32 cellular contexts compared by ENCODE assay signal in the genomic region with DNA sequence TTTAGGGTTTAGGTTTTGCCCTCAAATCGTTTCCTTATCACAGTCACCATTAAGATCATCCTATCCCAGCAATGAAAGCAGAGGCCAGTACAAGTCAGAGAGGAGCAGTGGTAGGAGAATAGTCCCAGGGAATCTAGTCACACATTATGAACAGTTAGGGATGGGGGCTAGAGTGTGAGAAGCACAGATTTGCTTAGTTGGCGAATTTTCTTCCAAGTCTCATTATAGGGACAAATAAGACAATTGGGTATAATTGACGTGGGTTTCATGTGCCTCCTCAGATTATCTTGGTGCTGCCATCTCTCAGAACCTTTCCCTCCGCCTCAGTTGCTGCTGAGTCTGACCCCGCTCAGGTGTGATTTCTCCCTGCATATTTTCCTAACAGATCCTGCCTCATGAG.
"Had no signal": no experiment of that assay in that cellular context is flagged by ENCODE, and none has a peak within 500 bp of the region (broad histone marks: within the 10 kb centered on the region; RNA-seq: fewer than 3 reads in every experiment).

No MANE protein-coding gene starts in this region.

- H3K4me3 ChIP-seq: ovary, psoas muscle, skin epidermis, smooth muscle cell, spleen, suprapubic skin, testis, tibial artery, transverse colon, upper lobe of right lung, uterus had no signal

- H3K27ac Mint-ChIP-seq: naive thymus-derived CD8-positive, alpha-beta T cell; natural killer cell treated with Interleukin-12 subunit alpha and Interleukin-12 subunit beta and Interleukin-15 and Interleukin-18, amount 100 ng/mL, for 72 hours; nephron progenitor cell; progenitor cell of endocrine pancreas; stimulated activated memory B cell treated with anti-CD40 and anti-IgM and Interleukin-4, amounts not matched to agents 10 μg/mL and 1 μg/mL and 100 μg/mL, for 72 hours; stimulated activated naive CD8-positive, alpha-beta T cell treated with anti-CD3 and anti-CD28 coated beads, Interleukin-15, amount 100 ng/mL, for 72 hours; type B pancreatic cell had no signal

- H3K36me3 ChIP-seq: ovary, spleen, suprapubic skin, tibial artery, transverse colon, upper lobe of right lung, uterus had no signal

- H3K9ac ChIP-seq: parathyroid adenoma had no signal

- H3K27me3 ChIP-seq: ovary, spleen, suprapubic skin, testis, tibial artery, transverse colon, upper lobe of right lung, uterus had no signal

- H2AFZ ChIP-seq: parathyroid adenoma had no signal

- H3K27me3 Mint-ChIP-seq: natural killer cell treated with Interleukin-12 subunit alpha and Interleukin-12 subunit beta and Interleukin-15 and Interleukin-18, amount 100 ng/mL, for 72 hours; progenitor cell of endocrine pancreas; stimulated activated memory B cell treated with anti-CD40 and anti-IgM and Interleukin-4, amounts not matched to agents 10 μg/mL and 1 μg/mL and 100 μg/mL, for 72 hours; stimulated activated naive CD8-positive, alpha-beta T cell treated with anti-CD3 and anti-CD28 coated beads, Interleukin-15, amount 100 ng/mL, for 72 hours; type B pancreatic cell had no signal

- H3K79me2 ChIP-seq: parathyroid adenoma had no signal

- ATAC-seq: naive thymus-derived CD8-positive, alpha-beta T cell; natural killer cell treated with Interleukin-12 subunit alpha and Interleukin-12 subunit beta and Interleukin-15 and Interleukin-18, amount 100 ng/mL, for 72 hours; psoas muscle; right cardiac atrium; sciatic nerve; stimulated activated memory B cell treated with anti-CD40 and anti-IgM and Interleukin-4, amounts not matched to agents 10 μg/mL and 1 μg/mL and 100 μg/mL, for 72 hours; stimulated activated naive CD8-positive, alpha-beta T cell treated with anti-CD3 and anti-CD28 coated beads, Interleukin-15, amount 100 ng/mL, for 72 hours; stimulated activated naive CD8-positive, alpha-beta T cell treated with anti-CD3 and anti-CD28 coated beads, Interleukin-15, Interleukin-2, amounts not matched to agents 100 U/mL and 50 U/mL, for 24 hours; upper lobe of right lung had no signal

- H3K9me3 Mint-ChIP-seq: nephron progenitor cell; stimulated activated memory B cell treated with anti-CD40 and anti-IgM and Interleukin-4, amounts not matched to agents 10 μg/mL and 1 μg/mL and 100 μg/mL, for 72 hours; type B pancreatic cell had no signal

- H3K9me3 ChIP-seq: ovary, psoas muscle, suprapubic skin, testis, tibial artery, transverse colon, upper lobe of right lung, uterus had no signal

- H3K36me3 Mint-ChIP-seq: naive thymus-derived CD8-positive, alpha-beta T cell; stimulated activated memory B cell treated with anti-CD40 and anti-IgM and Interleukin-4, amounts not matched to agents 10 μg/mL and 1 μg/mL and 100 μg/mL, for 72 hours; type B pancreatic cell had no signal

- H3K4me2 ChIP-seq: smooth muscle cell had no signal

- H3K27ac ChIP-seq: ovary, parathyroid adenoma, psoas muscle, skin epidermis, spleen, suprapubic skin, testis, tibial artery, transverse colon, upper lobe of right lung, uterus had no signal

- DNase-seq: naive thymus-derived CD8-positive, alpha-beta T cell; nephron progenitor cell; occipital lobe; ovary; posterior cingulate gyrus; psoas muscle; right cardiac atrium; spleen; stimulated activated CD4-positive, alpha-beta T cell treated with anti-CD3 and anti-CD28 coated beads, Interleukin-12 subunit alpha, Interleukin-12 subunit beta, amount 100 ng/mL, for 4 hours; stimulated activated CD4-positive, alpha-beta T cell treated with anti-CD3 and anti-CD28 coated beads, Interleukin-1b, Interleukin-23, amount 100 ng/mL, for 48 hours; stimulated activated CD4-positive, alpha-beta T cell treated with anti-CD3 and anti-CD28 coated beads, Interleukin-4, amount 100 ng/mL, for 1 hour; stimulated activated CD4-positive, alpha-beta T cell treated with anti-CD3 and anti-CD28 coated beads, Interleukin-4, amount 100 ng/mL, for 4 hours; stimulated activated CD8-positive, alpha-beta memory T cell treated with anti-CD3 and anti-CD28 coated beads, Interleukin-4, amount 100 ng/mL, for 48 hours; stimulated activated naive CD4-positive, alpha-beta T cell; stimulated activated naive CD8-positive, alpha-beta T cell treated with anti-CD3 and anti-CD28 coated beads, Interleukin-15, amount 100 ng/mL, for 72 hours; stimulated activated naive CD8-positive, alpha-beta T cell treated with anti-CD3 and anti-CD28 coated beads, Interleukin-15, Interleukin-2, amounts not matched to agents 100 U/mL and 50 U/mL, for 24 hours; substantia nigra; testis; tibial artery; transverse colon; upper lobe of right lung; uterus had no signal

- H3K4me3 Mint-ChIP-seq: naive thymus-derived CD8-positive, alpha-beta T cell; natural killer cell treated with Interleukin-12 subunit alpha and Interleukin-12 subunit beta and Interleukin-15 and Interleukin-18, amount 100 ng/mL, for 72 hours; nephron progenitor cell; neural crest cell; stimulated activated memory B cell treated with anti-CD40 and anti-IgM and Interleukin-4, amounts not matched to agents 10 μg/mL and 1 μg/mL and 100 μg/mL, for 72 hours; stimulated activated naive CD8-positive, alpha-beta T cell treated with anti-CD3 and anti-CD28 coated beads, Interleukin-15, amount 100 ng/mL, for 72 hours; type B pancreatic cell had no signal

- H3K4me1 Mint-ChIP-seq: naive thymus-derived CD8-positive, alpha-beta T cell; nephron progenitor cell; neural crest cell; stimulated activated memory B cell treated with anti-CD40 and anti-IgM and Interleukin-4, amounts not matched to agents 10 μg/mL and 1 μg/mL and 100 μg/mL, for 72 hours; stimulated activated naive CD8-positive, alpha-beta T cell treated with anti-CD3 and anti-CD28 coated beads, Interleukin-15, amount 100 ng/mL, for 72 hours had no signal

- H3K4me1 ChIP-seq: parathyroid adenoma, psoas muscle, spleen, suprapubic skin, testis, tibial artery, transverse colon, upper lobe of right lung, uterus had no signal
